Comparison of ENCODE assay signal across 1 cellular context in the genomic region with DNA sequence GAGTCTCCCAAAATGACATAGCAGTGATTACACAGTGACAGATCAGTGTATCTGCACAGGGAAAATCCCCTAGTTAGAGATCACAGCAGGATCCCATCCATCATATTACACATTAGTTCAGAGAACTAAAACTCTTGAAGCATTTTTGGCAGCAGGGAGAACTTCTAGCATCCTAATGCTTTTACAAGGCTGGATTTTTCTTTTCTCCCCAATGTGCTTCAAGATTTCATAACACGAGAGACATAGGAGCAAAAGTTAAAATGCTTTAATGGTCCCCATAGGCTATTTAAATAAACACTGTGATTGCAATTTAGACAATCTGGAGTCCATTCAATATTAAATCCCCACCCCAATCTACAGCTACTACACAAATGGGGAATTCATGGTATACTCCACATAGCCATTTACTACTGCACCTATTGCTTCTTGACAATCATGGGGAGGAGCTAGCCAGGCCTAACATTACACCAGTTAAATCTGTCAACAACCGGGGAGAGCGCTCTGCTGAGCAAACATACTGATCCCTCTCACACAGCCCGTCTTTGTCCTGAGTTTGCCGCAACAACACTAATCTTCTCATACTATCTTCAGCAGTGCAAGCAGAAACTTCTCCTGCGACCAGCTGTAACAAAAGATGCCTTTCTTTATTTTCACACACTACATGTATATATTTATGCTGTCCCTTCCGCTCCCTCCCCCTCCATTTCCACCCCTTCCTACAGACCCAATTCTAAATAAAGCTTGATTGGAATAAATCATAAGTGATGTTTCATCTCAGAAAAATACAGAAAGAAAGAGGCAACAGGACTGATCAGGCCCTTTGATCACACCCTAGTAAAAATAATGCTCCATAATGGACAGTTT.
TF ChIP-seq lines count a peak whose summit lies in the region.

No MANE protein-coding gene starts in this region.

TF ChIP-seq in HepG2, 621 proteins besides CTCF, POLR2A, EP300 and RAD21 (continued from another document and continues in another):
- no peak for TF ChIP-seq ZNF142 (CRISPR knock-in tag; IDR thresholded peaks at IDR 0.05)
- TF ChIP-seq ZNF441 (CRISPR knock-in tag; IDR thresholded peaks at IDR 0.05; ENCODE audit: borderline replicate concordance) = no peak
- peak; percentile 96 for TF ChIP-seq NCOA2 (CRISPR knock-in tag; IDR thresholded peaks at IDR 0.05)
- TF ChIP-seq ZNF615 (CRISPR knock-in tag; IDR thresholded peaks at IDR 0.05; ENCODE audit: borderline replicate concordance) = no peak
- TF ChIP-seq SIN3B (IDR thresholded peaks at IDR 0.05; ENCODE audit: low read length) = no peak
- peak; percentile 96 for TF ChIP-seq ZNF12 (CRISPR knock-in tag; IDR thresholded peaks at IDR 0.05)
- TF ChIP-seq MXI1 (IDR thresholded peaks at IDR 0.05; ENCODE audit: borderline replicate concordance, low read depth, low read length) = peak; percentile 50; the same call in 1 of the 3 replicates
- no peak for TF ChIP-seq MAF1 (CRISPR knock-in tag; IDR thresholded peaks at IDR 0.05; ENCODE audit: borderline replicate concordance)
- TF ChIP-seq SRY (CRISPR knock-in tag; IDR thresholded peaks at IDR 0.05) = no peak
- no peak for TF ChIP-seq ZFP36 (IDR thresholded peaks at IDR 0.05; ENCODE audit: borderline replicate concordance, low read depth, low read length, partially characterized antibody)
- no peak for TF ChIP-seq KLF15 (CRISPR knock-in tag; IDR thresholded peaks at IDR 0.05; ENCODE audit: borderline replicate concordance)
- TF ChIP-seq, protein P1, sequence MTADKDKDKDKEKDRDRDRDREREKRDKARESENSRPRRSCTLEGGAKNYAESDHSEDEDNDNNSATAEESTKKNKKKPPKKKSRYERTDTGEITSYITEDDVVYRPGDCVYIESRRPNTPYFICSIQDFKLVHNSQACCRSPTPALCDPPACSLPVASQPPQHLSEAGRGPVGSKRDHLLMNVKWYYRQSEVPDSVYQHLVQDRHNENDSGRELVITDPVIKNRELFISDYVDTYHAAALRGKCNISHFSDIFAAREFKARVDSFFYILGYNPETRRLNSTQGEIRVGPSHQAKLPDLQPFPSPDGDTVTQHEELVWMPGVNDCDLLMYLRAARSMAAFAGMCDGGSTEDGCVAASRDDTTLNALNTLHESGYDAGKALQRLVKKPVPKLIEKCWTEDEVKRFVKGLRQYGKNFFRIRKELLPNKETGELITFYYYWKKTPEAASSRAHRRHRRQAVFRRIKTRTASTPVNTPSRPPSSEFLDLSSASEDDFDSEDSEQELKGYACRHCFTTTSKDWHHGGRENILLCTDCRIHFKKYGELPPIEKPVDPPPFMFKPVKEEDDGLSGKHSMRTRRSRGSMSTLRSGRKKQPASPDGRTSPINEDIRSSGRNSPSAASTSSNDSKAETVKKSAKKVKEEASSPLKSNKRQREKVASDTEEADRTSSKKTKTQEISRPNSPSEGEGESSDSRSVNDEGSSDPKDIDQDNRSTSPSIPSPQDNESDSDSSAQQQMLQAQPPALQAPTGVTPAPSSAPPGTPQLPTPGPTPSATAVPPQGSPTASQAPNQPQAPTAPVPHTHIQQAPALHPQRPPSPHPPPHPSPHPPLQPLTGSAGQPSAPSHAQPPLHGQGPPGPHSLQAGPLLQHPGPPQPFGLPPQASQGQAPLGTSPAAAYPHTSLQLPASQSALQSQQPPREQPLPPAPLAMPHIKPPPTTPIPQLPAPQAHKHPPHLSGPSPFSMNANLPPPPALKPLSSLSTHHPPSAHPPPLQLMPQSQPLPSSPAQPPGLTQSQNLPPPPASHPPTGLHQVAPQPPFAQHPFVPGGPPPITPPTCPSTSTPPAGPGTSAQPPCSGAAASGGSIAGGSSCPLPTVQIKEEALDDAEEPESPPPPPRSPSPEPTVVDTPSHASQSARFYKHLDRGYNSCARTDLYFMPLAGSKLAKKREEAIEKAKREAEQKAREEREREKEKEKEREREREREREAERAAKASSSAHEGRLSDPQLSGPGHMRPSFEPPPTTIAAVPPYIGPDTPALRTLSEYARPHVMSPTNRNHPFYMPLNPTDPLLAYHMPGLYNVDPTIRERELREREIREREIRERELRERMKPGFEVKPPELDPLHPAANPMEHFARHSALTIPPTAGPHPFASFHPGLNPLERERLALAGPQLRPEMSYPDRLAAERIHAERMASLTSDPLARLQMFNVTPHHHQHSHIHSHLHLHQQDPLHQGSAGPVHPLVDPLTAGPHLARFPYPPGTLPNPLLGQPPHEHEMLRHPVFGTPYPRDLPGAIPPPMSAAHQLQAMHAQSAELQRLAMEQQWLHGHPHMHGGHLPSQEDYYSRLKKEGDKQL (CRISPR knock-in tag; IDR thresholded peaks at IDR 0.05; ENCODE audit: low read depth) = peak; percentile 88
- TF ChIP-seq KDM1A (CRISPR knock-in tag; IDR thresholded peaks at IDR 0.05) = no peak
- TF ChIP-seq HOXA5 (CRISPR knock-in tag; IDR thresholded peaks at IDR 0.05) = no peak
- no peak for TF ChIP-seq BRCA1 (CRISPR knock-in tag; IDR thresholded peaks at IDR 0.05)
- peak; percentile 38; the same call in 1 of the 2 replicates for TF ChIP-seq DPF2 (CRISPR knock-in tag; IDR thresholded peaks at IDR 0.05; ENCODE audit: borderline replicate concordance, low read depth)
- no peak for TF ChIP-seq CCAR2 (optimal IDR thresholded peaks at IDR 0.05; ENCODE audit: low read depth, low read length)
- no peak for TF ChIP-seq ZNF333 (CRISPR knock-in tag; IDR thresholded peaks at IDR 0.05; ENCODE audit: borderline replicate concordance)
- TF ChIP-seq PRMT3 (CRISPR knock-in tag; IDR thresholded peaks at IDR 0.05; ENCODE audit: borderline replicate concordance, low read depth) = 0 out of 2 replicates have a peak, but pooled peaks have one; percentile 49
- TF ChIP-seq, protein P2, sequence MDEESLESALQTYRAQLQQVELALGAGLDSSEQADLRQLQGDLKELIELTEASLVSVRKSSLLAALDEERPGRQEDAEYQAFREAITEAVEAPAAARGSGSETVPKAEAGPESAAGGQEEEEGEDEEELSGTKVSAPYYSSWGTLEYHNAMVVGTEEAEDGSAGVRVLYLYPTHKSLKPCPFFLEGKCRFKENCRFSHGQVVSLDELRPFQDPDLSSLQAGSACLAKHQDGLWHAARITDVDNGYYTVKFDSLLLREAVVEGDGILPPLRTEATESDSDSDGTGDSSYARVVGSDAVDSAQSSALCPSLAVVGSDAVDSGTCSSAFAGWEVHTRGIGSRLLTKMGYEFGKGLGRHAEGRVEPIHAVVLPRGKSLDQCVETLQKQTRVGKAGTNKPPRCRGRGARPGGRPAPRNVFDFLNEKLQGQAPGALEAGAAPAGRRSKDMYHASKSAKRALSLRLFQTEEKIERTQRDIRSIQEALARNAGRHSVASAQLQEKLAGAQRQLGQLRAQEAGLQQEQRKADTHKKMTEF (CRISPR knock-in tag; IDR thresholded peaks at IDR 0.05) = peak; percentile 68
- TF ChIP-seq ZC3H13 (CRISPR knock-in tag; IDR thresholded peaks at IDR 0.05) = no peak
- no peak for TF ChIP-seq ZNF136 (CRISPR knock-in tag; IDR thresholded peaks at IDR 0.05; ENCODE audit: low read depth)
- peak; percentile 92; the same call in 1 of the 2 replicates for TF ChIP-seq SNAPC2 (CRISPR knock-in tag; IDR thresholded peaks at IDR 0.05)
- TF ChIP-seq, protein P3, sequence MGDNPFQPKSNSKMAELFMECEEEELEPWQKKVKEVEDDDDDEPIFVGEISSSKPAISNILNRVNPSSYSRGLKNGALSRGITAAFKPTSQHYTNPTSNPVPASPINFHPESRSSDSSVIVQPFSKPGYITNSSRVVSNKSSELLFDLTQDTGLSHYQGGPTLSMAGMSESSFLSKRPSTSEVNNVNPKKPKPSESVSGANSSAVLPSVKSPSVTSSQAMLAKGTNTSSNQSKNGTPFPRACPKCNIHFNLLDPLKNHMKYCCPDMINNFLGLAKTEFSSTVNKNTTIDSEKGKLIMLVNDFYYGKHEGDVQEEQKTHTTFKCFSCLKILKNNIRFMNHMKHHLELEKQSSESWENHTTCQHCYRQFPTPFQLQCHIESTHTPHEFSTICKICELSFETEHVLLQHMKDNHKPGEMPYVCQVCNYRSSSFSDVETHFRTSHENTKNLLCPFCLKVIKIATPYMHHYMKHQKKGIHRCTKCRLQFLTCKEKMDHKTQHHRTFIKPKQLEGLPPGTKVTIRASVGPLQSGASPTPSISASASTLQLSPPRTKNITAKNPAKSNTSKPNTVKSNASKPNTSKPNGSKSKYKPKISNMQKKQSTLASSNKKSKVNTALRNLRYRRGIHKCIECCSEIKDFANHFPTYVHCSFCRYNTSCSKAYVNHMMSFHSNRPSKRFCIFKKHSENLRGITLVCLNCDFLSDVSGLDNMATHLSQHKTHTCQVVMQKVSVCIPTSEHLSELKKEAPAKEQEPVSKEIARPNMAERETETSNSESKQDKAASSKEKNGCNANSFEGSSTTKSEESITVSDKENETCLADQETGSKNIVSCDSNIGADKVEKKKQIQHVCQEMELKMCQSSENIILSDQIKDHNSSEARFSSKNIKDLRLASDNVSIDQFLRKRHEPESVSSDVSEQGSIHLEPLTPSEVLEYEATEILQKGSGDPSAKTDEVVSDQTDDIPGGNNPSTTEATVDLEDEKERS (CRISPR knock-in tag; IDR thresholded peaks at IDR 0.05) = 0 out of 2 replicates have a peak, but pooled peaks have one; percentile 41
- TF ChIP-seq ZNF317 (CRISPR knock-in tag; IDR thresholded peaks at IDR 0.05) = no peak
- TF ChIP-seq MYPOP (CRISPR knock-in tag; IDR thresholded peaks at IDR 0.05) = peak; percentile 77; the same call in 1 of the 2 replicates
- TF ChIP-seq SNAI1 (CRISPR knock-in tag; IDR thresholded peaks at IDR 0.05; ENCODE audit: borderline replicate concordance) = no peak
- TF ChIP-seq ZFP36L1 (CRISPR knock-in tag; IDR thresholded peaks at IDR 0.05) = no peak
